ENCODE assay signal across 19 cellular contexts in the genomic region with DNA sequence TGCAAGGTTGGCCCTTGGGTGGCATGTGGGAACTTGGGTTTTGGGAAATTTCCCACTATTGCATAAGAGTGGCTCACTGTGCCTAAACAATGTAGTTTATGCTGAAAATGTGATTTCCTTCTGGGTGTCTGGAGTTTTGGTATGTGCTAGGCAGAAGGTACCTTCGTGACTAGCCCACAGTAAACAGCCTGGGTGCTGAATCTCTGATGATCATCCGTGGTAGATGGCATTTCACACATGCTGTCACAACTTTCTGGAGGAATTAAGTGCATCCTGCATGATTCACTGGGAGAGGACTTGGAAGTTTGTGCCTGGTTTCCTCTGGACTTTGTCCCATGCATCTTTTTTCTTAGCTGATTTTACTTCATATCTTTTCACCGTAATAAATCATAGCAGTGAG.
"Had no signal": no experiment of that assay in that cellular context is flagged by ENCODE, and none has a peak within 500 bp of the region (broad histone marks: within the 10 kb centered on the region; RNA-seq: fewer than 3 reads in every experiment).

No MANE protein-coding gene starts in this region.

- ATAC-seq: activated CD8-positive, alpha-beta T cell treated with anti-CD3 and anti-CD28 coated beads, Interleukin-2, amount 10 ng/mL, durations not matched to agents 7 days and 5 days; left cardiac atrium; naive thymus-derived CD8-positive, alpha-beta T cell; stimulated activated naive CD8-positive, alpha-beta T cell treated with anti-CD3 and anti-CD28 coated beads, Interleukin-15, Interleukin-2, amounts not matched to agents 100 U/mL and 50 U/mL, for 24 hours; upper lobe of right lung had no signal

- H2AFZ ChIP-seq: neural progenitor cell had no signal

- H3K9ac ChIP-seq: neural progenitor cell had no signal

- H3K4me1 ChIP-seq: ascending aorta, neural progenitor cell, upper lobe of right lung had no signal

- H3K36me3 ChIP-seq: neural progenitor cell had no signal

- H3K4me2 ChIP-seq: neural progenitor cell had no signal

- H3K27me3 ChIP-seq: ascending aorta, neural progenitor cell, right lobe of liver, spleen, upper lobe of right lung had no signal

- H3K4me3 ChIP-seq: ascending aorta, neural progenitor cell, right lobe of liver, spleen, upper lobe of right lung had no signal

- H3K27ac ChIP-seq: ascending aorta, neural progenitor cell, right lobe of liver, spleen, upper lobe of right lung, WERI-Rb-1 had no signal

- H3K9me3 ChIP-seq: ascending aorta, right lobe of liver, spleen, upper lobe of right lung had no signal

- DNase-seq: activated CD4-positive, alpha-beta T cell treated with anti-CD3 and anti-CD28 coated beads for 1 hour; activated CD4-positive, alpha-beta T cell treated with anti-CD3 and anti-CD28 coated beads, Interleukin-2, amount 50 U/mL, for 1 hour; activated CD8-positive, alpha-beta T cell treated with anti-CD3 and anti-CD28 coated beads, Interleukin-2, amount 10 ng/mL, durations not matched to agents 7 days and 5 days; activated gamma-delta T cell treated with Interleukin-2 at 50 U/mL for 16 hours; central memory CD4-positive, alpha-beta T cell; dermis blood vessel endothelial cell; effector CD8-positive, alpha-beta T cell; erythroblast; left cardiac atrium; naive thymus-derived CD8-positive, alpha-beta T cell; posterior cingulate gyrus; right lobe of liver; spleen; stimulated activated CD4-positive, alpha-beta T cell treated with anti-CD3 and anti-CD28 coated beads, Interleukin-4, amount 100 ng/mL, for 1 hour; stimulated activated naive CD8-positive, alpha-beta T cell treated with anti-CD3 and anti-CD28 coated beads, Interleukin-15, Interleukin-2, amounts not matched to agents 100 U/mL and 50 U/mL, for 24 hours; upper lobe of right lung; WERI-Rb-1 had no signal
